In genomic region chr4:106695846-106696245, GRCh38 we compare ENCODE assay signal across 17 cellular contexts.
"Had no signal": no experiment of that assay in that cellular context is flagged by ENCODE, and none has a peak within 500 bp of the region (broad histone marks: within the 10 kb centered on the region; RNA-seq: fewer than 3 reads in every experiment).

No MANE protein-coding gene starts in this region.

- H3K4me1 ChIP-seq: breast epithelium, parathyroid adenoma, vagina had no signal

- H3K4me1 Mint-ChIP-seq: stimulated activated effector memory CD8-positive, alpha-beta T cell treated with anti-CD3 and anti-CD28 coated beads, Interleukin-12 subunit alpha, Interleukin-12 subunit beta, amount 100 ng/mL, for 72 hours; T-helper 17 cell; WTC11 had no signal

- H3K27ac ChIP-seq: breast epithelium, epithelial cell of prostate, parathyroid adenoma, tibial nerve, vagina had no signal

- H3K9me3 ChIP-seq: breast epithelium, tibial nerve, vagina had no signal

- H3K27me3 ChIP-seq: breast epithelium, tibial nerve, vagina had no signal

- H3K27me3 Mint-ChIP-seq: activated CD4-positive, alpha-beta memory T cell treated with anti-CD3 and anti-CD28 coated beads, Interleukin-2, amount 10 ng/mL, durations not matched to agents 7 days and 5 days; activated T-cell treated with anti-CD3 and anti-CD28 coated beads, Interleukin-2, amount 50 U/mL, for 24 hours; T-helper 17 cell had no signal

- H3K36me3 ChIP-seq: breast epithelium, tibial nerve, vagina had no signal

- H3K9me3 Mint-ChIP-seq: WTC11 had no signal

- H3K9ac ChIP-seq: parathyroid adenoma had no signal

- ATAC-seq: activated naive CD4-positive, alpha-beta T cell treated with anti-CD3 and anti-CD28 coated beads, Interleukin-2, amount 50 U/mL, for 72 hours; left lobe of liver; stimulated activated effector memory CD8-positive, alpha-beta T cell treated with anti-CD3 and anti-CD28 coated beads, Interleukin-12 subunit alpha, Interleukin-12 subunit beta, amount 100 ng/mL, for 72 hours; T-helper 17 cell; WTC11 had no signal

- H3K4me3 Mint-ChIP-seq: activated CD4-positive, alpha-beta memory T cell treated with anti-CD3 and anti-CD28 coated beads, Interleukin-2, amount 10 ng/mL, durations not matched to agents 7 days and 5 days; activated T-cell treated with anti-CD3 and anti-CD28 coated beads, Interleukin-2, amount 50 U/mL, for 24 hours; stimulated activated effector memory CD8-positive, alpha-beta T cell treated with anti-CD3 and anti-CD28 coated beads, Interleukin-12 subunit alpha, Interleukin-12 subunit beta, amount 100 ng/mL, for 72 hours; T-helper 17 cell; WTC11 had no signal

- H3K36me3 Mint-ChIP-seq: activated naive CD4-positive, alpha-beta T cell treated with anti-CD3 and anti-CD28 coated beads, Interleukin-2, amount 50 U/mL, for 72 hours; stimulated activated effector memory CD8-positive, alpha-beta T cell treated with anti-CD3 and anti-CD28 coated beads, Interleukin-12 subunit alpha, Interleukin-12 subunit beta, amount 100 ng/mL, for 72 hours; WTC11 had no signal

- H3K4me3 ChIP-seq: breast epithelium, tibial nerve, vagina had no signal

- DNase-seq: activated CD4-positive, alpha-beta memory T cell treated with anti-CD3 and anti-CD28 coated beads, Interleukin-2, amount 10 ng/mL, durations not matched to agents 7 days and 5 days; activated CD4-positive, alpha-beta T cell treated with anti-CD3 and anti-CD28 coated beads for 4 hours; activated effector memory CD4-positive, alpha-beta T cell treated with anti-CD3 and anti-CD28 coated beads, Interleukin-2, amount 50 U/mL, for 16 hours; activated T-cell treated with anti-CD3 and anti-CD28 coated beads, Interleukin-2, amount 50 U/mL, for 24 hours; amygdala; islet precursor cell; mammary epithelial cell; T-helper 17 cell had no signal

- H2AFZ ChIP-seq: parathyroid adenoma had no signal

- H3K27ac Mint-ChIP-seq: activated CD4-positive, alpha-beta memory T cell treated with anti-CD3 and anti-CD28 coated beads, Interleukin-2, amount 10 ng/mL, durations not matched to agents 7 days and 5 days; activated naive CD4-positive, alpha-beta T cell treated with anti-CD3 and anti-CD28 coated beads, Interleukin-2, amount 50 U/mL, for 72 hours; activated T-cell treated with anti-CD3 and anti-CD28 coated beads, Interleukin-2, amount 50 U/mL, for 24 hours; stimulated activated effector memory CD8-positive, alpha-beta T cell treated with anti-CD3 and anti-CD28 coated beads, Interleukin-12 subunit alpha, Interleukin-12 subunit beta, amount 100 ng/mL, for 72 hours; T-helper 17 cell; WTC11 had no signal

- H3K79me2 ChIP-seq: parathyroid adenoma had no signal
